In genomic region chr9:77647659-77648457, GRCh38 we compare ENCODE assay signal across 9 cellular contexts. TPM values are rescaled to one million over a fixed set of nuclear protein-coding genes. Genes with fewer than 3 reads are reported as not detected.
DNase-seq lines count a peak whose midpoint lies in the region; ATAC-seq, FAIRE-seq and TF ChIP-seq lines count a peak whose summit lies in the region.
"Had no signal": no experiment of that assay in that cellular context is flagged by ENCODE, and none has a peak within 500 bp of the region (broad histone marks: within the 10 kb centered on the region; RNA-seq: fewer than 3 reads in every experiment).

Gene GNA14 (minus strand): TSS chr9:77648322. CDS start chr9:77647793, 529 bp downstream.

- no peak for TF ChIP-seq POLR2A in body of pancreas (IDR thresholded peaks at IDR 0.05)

- no peaks in the 10 kb centered on the region for H3K9me3 Mint-ChIP-seq in T-helper 1 cell treated with Interleukin-12 subunit alpha and Interleukin-12 subunit beta and Interleukin-4 antibody, amounts not matched to agents 30 μg/mL and 1 μg/mL, for 36 hours
- H3K9me3 Mint-ChIP-seq in stimulated activated naive CD8-positive, alpha-beta T cell treated with anti-CD3 and anti-CD28 coated beads, Interleukin-15, Interleukin-2, amounts not matched to agents 100 ng/mL and 50 ng/mL, for 24 hours = no peaks in the 10 kb centered on the region

- H3K4me3 ChIP-seq in body of pancreas = peak within 1 kb of the TSS; percentile 13 to 46
- H3K4me3 ChIP-seq in keratinocyte (ENCODE audit: control insufficient read depth in 2 of 3, extremely low read depth in 1 of 3, insufficient read depth in 2 of 3, low read depth in 1 of 3, low read length in 3 of 3) = peak within 1 kb of the TSS; percentile 15 to 54 (median 49)

- no peak within 1 kb of the TSS for H3K9ac ChIP-seq in keratinocyte (ENCODE audit: control insufficient read depth, extremely low read depth, insufficient read depth, low read length)

- ATAC-seq in body of pancreas = peak; percentile 50
- ATAC-seq in GM21390 (IDR thresholded peaks at IDR 0.05; ENCODE audit: unreplicated experiment) = no peak
- ATAC-seq in HG03108 (IDR thresholded peaks at IDR 0.05; ENCODE audit: unreplicated experiment) = no peak

- H3K4me2 ChIP-seq in keratinocyte (ENCODE audit: control insufficient read depth, extremely low read depth, insufficient read depth, low read depth, low read length) = peak within 1 kb of the TSS; percentile 70

- H3K27me3 Mint-ChIP-seq in T-helper 1 cell treated with Interleukin-12 subunit alpha and Interleukin-12 subunit beta and Interleukin-4 antibody, amounts not matched to agents 30 μg/mL and 1 μg/mL, for 36 hours (ENCODE audit: low read depth) = peaks cover 60% of the 10 kb centered on the region
- H3K27me3 Mint-ChIP-seq in stimulated activated naive CD8-positive, alpha-beta T cell treated with anti-CD3 and anti-CD28 coated beads, Interleukin-15, Interleukin-2, amounts not matched to agents 100 ng/mL and 50 ng/mL, for 24 hours = peaks cover 51% of the 10 kb centered on the region

- no peaks in the 10 kb centered on the region for H3K36me3 ChIP-seq in body of pancreas (replicated peaks in 1 of 2; ENCODE audit: insufficient read depth in 1 of 2, low read depth in 2 of 2)
- H3K36me3 ChIP-seq in keratinocyte (ENCODE audit: control insufficient read depth in 2 of 2, extremely low read depth in 1 of 2, insufficient read depth in 2 of 2, low read length in 2 of 2) = no peaks in the 10 kb centered on the region

- 5 to 12% methylated on average over 12 to 69 of the region's 69 CpGs for WGBS in body of pancreas, 2 donors

- H3K9me3 ChIP-seq in body of pancreas (no peaks in the 10 kb centered on the region), keratinocyte (ENCODE audit: control insufficient read depth, low read depth, low read length) (no peaks in the 10 kb centered on the region)

- H3K27ac ChIP-seq in body of pancreas (peak within 1 kb of the TSS; percentile 4 to 79 (median 66)), keratinocyte (ENCODE audit: control insufficient read depth, insufficient read depth, low read length) (no peak within 1 kb of the TSS)

- H4K20me1 ChIP-seq in keratinocyte (ENCODE audit: control insufficient read depth, extremely low read depth, insufficient read depth, low read length) = peaks cover 4% of the 10 kb centered on the region

- no peaks in the 10 kb centered on the region for H3K79me2 ChIP-seq in keratinocyte (ENCODE audit: control insufficient read depth, insufficient read depth, low read length)

- H3K27ac Mint-ChIP-seq in T-helper 1 cell treated with Interleukin-12 subunit alpha and Interleukin-12 subunit beta and Interleukin-4 antibody, amounts not matched to agents 30 μg/mL and 1 μg/mL, for 36 hours = no peak within 1 kb of the TSS
- no peak within 1 kb of the TSS for H3K27ac Mint-ChIP-seq in stimulated activated naive CD8-positive, alpha-beta T cell treated with anti-CD3 and anti-CD28 coated beads, Interleukin-15, Interleukin-2, amounts not matched to agents 100 ng/mL and 50 ng/mL, for 24 hours

- peaks cover 6% of the 10 kb centered on the region for H3K4me1 Mint-ChIP-seq in T-helper 1 cell treated with Interleukin-12 subunit alpha and Interleukin-12 subunit beta and Interleukin-4 antibody, amounts not matched to agents 30 μg/mL and 1 μg/mL, for 36 hours (ENCODE audit: low read depth)
- peaks cover 20% of the 10 kb centered on the region for H3K4me1 Mint-ChIP-seq in stimulated activated naive CD8-positive, alpha-beta T cell treated with anti-CD3 and anti-CD28 coated beads, Interleukin-15, Interleukin-2, amounts not matched to agents 100 ng/mL and 50 ng/mL, for 24 hours (ENCODE audit: low read depth)

- dilution Hi-C loops in keratinocyte (cut with MboI; ENCODE audit: extremely low pct_ligation_motif_present, low sequenced_read_pairs) = no loop called here

- H3K4me3 Mint-ChIP-seq in T-helper 1 cell treated with Interleukin-12 subunit alpha and Interleukin-12 subunit beta and Interleukin-4 antibody, amounts not matched to agents 30 μg/mL and 1 μg/mL, for 36 hours = peak within 1 kb of the TSS; percentile 64
- H3K4me3 Mint-ChIP-seq in stimulated activated naive CD8-positive, alpha-beta T cell treated with anti-CD3 and anti-CD28 coated beads, Interleukin-15, Interleukin-2, amounts not matched to agents 100 ng/mL and 50 ng/mL, for 24 hours = peak within 1 kb of the TSS; percentile 73

- DNase-seq in T-helper 1 cell (no peak), body of pancreas (peak in 1 of 4 donors; percentile 13), keratinocyte (ENCODE audit: low read depth, low spot score) (no peak)
- no peak for DNase-seq in activated CD4-positive, CD25-positive, alpha-beta regulatory T cell treated with anti-CD3 and anti-CD28 coated beads, Interleukin-2, amount 50 U/mL, for 72 hours
- DNase-seq: DND-41 had no signal

- H3K9me1 ChIP-seq in keratinocyte (ENCODE audit: control insufficient read depth, extremely low read depth, insufficient read depth, low read length) = no peaks in the 10 kb centered on the region

- intact Hi-C loops in body of pancreas (cut with DNase I) = no loop called here

- peak within 1 kb of the TSS; percentile 51 for H2AFZ ChIP-seq in keratinocyte (ENCODE audit: control insufficient read depth, low read length)

- peaks cover 2% of the 10 kb centered on the region for H3K36me3 Mint-ChIP-seq in T-helper 1 cell treated with Interleukin-12 subunit alpha and Interleukin-12 subunit beta and Interleukin-4 antibody, amounts not matched to agents 30 μg/mL and 1 μg/mL, for 36 hours (ENCODE audit: low read depth)
- H3K36me3 Mint-ChIP-seq in stimulated activated naive CD8-positive, alpha-beta T cell treated with anti-CD3 and anti-CD28 coated beads, Interleukin-15, Interleukin-2, amounts not matched to agents 100 ng/mL and 50 ng/mL, for 24 hours (ENCODE audit: low read depth) = no peaks in the 10 kb centered on the region

- TF ChIP-seq CTCF in body of pancreas (IDR thresholded peaks at IDR 0.05) (no peak), keratinocyte (optimal IDR thresholded peaks at IDR 0.05 in 1 of 3, IDR thresholded peaks at IDR 0.05 in 1 of 3, conservative IDR thresholded peaks at IDR 0.05 in 1 of 3; ENCODE audit: extremely low read depth in 1 of 3, insufficient read depth in 2 of 3, low read length in 3 of 3) (no peak)

- H3K27me3 ChIP-seq in body of pancreas = no peaks in the 10 kb centered on the region
- peaks cover 40% of the 10 kb centered on the region for H3K27me3 ChIP-seq in keratinocyte (ENCODE audit: control insufficient read depth, extremely low read depth, insufficient read depth, low read length)

- peaks cover 15% of the 10 kb centered on the region for H3K4me1 ChIP-seq in body of pancreas
- H3K4me1 ChIP-seq in keratinocyte (ENCODE audit: control insufficient read depth, extremely low read depth, insufficient read depth, low read length) = no peaks in the 10 kb centered on the region

- FAIRE-seq in keratinocyte (lab: Jason Lieb, UNC) = no peak

RNA-seq across cellular contexts. Expression of gene GNA14, which starts in this region (rescaled TPM):
- total RNA-seq in body of pancreas = 1 to 10 TPM; 1.6 to 5.3 TPM
- not detected in 3 replicates for polyA plus RNA-seq in keratinocyte
- polyA plus RNA-seq in keratinocyte (2011; ENCODE audit: low read depth) = 0.10 TPM
- 0.02 TPM in 1 of 2 replicates, not detected in the other for polyA plus RNA-seq in keratinocyte (2011; cell fraction: cytosol; rRNA removed)
- polyA plus RNA-seq in keratinocyte (2011; cell fraction: nucleus; rRNA removed) = not detected in 2 replicates
- 0.23 TPM in 1 of 2 replicates, not detected in the other for polyA plus RNA-seq in keratinocyte (2012; ENCODE audit: low replicate concordance)
- polyA minus RNA-seq in keratinocyte = not detected in 3 replicates
- polyA minus RNA-seq in keratinocyte (2011; cell fraction: cytosol; rRNA and poly(A)+ RNA removed) = not detected
- polyA minus RNA-seq in keratinocyte (2011; cell fraction: nucleus; rRNA and poly(A)+ RNA removed) = not detected in 2 replicates
